9 cellular contexts compared by ENCODE assay signal in the genomic region with DNA sequence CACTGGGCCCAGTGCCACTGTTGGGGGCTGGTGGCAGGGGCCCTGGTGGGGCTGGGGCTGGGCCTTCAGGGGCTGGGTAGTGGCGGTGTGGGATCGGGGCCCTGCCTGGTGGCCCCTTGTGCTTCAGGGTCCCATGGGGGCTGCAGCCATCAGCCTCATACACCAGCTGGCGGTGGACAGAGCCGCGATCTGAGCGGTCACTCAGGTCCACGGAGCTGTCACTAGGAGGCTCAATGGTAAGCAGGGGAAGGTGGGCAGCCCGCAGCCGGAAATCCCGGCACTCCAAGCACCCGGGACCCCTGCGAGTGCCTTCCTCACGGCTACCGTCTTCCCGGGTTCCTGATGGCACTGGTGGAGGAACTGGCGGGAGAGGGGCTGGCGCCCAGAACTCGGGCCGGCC. TPM values are rescaled to one million over a fixed set of nuclear protein-coding genes. Genes with fewer than 3 reads are reported as not detected.
"Had no signal": no experiment of that assay in that cellular context is flagged by ENCODE, and none has a peak within 500 bp of the region (broad histone marks: within the 10 kb centered on the region; RNA-seq: fewer than 3 reads in every experiment).

No MANE protein-coding gene starts in this region.

- H3K27ac ChIP-seq: GM23248, HL-60 had no signal

- H3K4me1 Mint-ChIP-seq: IgD-negative memory B cell had no signal

- H3K27me3 Mint-ChIP-seq: IgD-negative memory B cell had no signal

- H3K27ac Mint-ChIP-seq: HFFc6, IgD-negative memory B cell had no signal

- H3K4me3 Mint-ChIP-seq: HFFc6, IgD-negative memory B cell had no signal

- DNase-seq: GM23248, GOT3, H7, HFFc6 had no signal

- H3K9me3 ChIP-seq: HAP-1 had no signal

- H3K4me1 ChIP-seq: HAP-1 had no signal

- H2AFZ ChIP-seq: GM23248 had no signal

- ATAC-seq: HCT116, HepG2 had no signal

- H3K4me3 ChIP-seq: GM23248, HAP-1 had no signal

- H3K36me3 Mint-ChIP-seq: IgD-negative memory B cell had no signal

- H3K9me3 Mint-ChIP-seq: HFFc6, IgD-negative memory B cell had no signal

- H3K9ac ChIP-seq: GM23248 had no signal

- H3K36me3 ChIP-seq: HAP-1 had no signal

RNA-seq across cellular contexts. Expression of a gene that starts 30.8 kb away (rescaled TPM):
- polyA plus RNA-seq: IgD-negative memory B cell had no signal
